Comparison of ENCODE assay signal across 11 cellular contexts in the genomic region with DNA sequence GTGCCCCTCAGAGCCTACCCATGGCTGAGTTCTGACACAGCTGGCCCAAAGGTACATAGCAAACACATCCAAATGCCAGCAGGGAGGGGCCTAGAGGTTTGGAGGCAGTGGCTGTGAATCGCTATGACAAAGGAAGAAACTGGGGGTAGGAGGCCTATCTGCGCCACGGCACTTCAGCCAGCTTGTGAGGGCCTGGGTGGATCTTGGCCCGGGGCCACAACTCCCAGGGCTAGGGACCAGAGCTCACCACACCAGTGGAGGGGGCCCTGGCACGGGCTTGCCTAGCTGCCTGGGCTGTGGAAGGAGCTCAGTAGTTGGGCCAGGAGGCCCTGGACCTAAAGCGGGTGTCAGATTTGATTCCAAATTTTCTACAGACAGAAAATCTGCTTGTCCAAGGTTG. TPM values are rescaled to one million over a fixed set of nuclear protein-coding genes. Genes with fewer than 3 reads are reported as not detected.
A peak's percentile ranks its signal among the peaks of the same experiment; 100 is the strongest.
DNase-seq lines count a peak whose midpoint lies in the region; ATAC-seq, FAIRE-seq and TF ChIP-seq lines count a peak whose summit lies in the region.
"Had no signal": no experiment of that assay in that cellular context is flagged by ENCODE, and none has a peak within 500 bp of the region (broad histone marks: within the 10 kb centered on the region; RNA-seq: fewer than 3 reads in every experiment).

No MANE protein-coding gene starts in this region.

- peaks cover 58% of the 10 kb centered on the region for H3K36me3 Mint-ChIP-seq in Calu3 (ENCODE audit: insufficient read depth, unreplicated experiment)

- TF ChIP-seq CTCF in Calu3 (IDR thresholded peaks at IDR 0.05; ENCODE audit: unreplicated experiment), result no peak
- TF ChIP-seq CTCF in gastroesophageal sphincter (IDR thresholded peaks at IDR 0.05), result no peak

- H3K4me3 Mint-ChIP-seq in Calu3 (ENCODE audit: low read depth, unreplicated experiment), result no peak overlapping the region

- BruUV-seq in Calu3 (replicated peaks; lab: Mats Ljungman, UMichigan), result no TSS peak

- intact Hi-C loops in Calu3 (cut with micrococcal nuclease; ENCODE audit: unreplicated experiment), result no loop called here

- no peak for DNase-seq in Calu3
- DNase-seq in NCI-H69 (lab: John Stamatoyannopoulos, UW), result peak; percentile 87
- peak; percentile 78 for DNase-seq in pons (ENCODE audit: low spot score)
- DNase-seq in NCI-H748 (lab: John Stamatoyannopoulos, UW; ENCODE audit: unreplicated experiment), result no peak
- DNase-seq in GM12892 (ENCODE audit: insufficient read length), result no peak
- DNase-seq: activated CD4-positive, alpha-beta T cell treated with anti-CD3 and anti-CD28 coated beads, Interleukin-2, amount 50 U/mL, for 48 hours; SJCRH30 had no signal

- FAIRE-seq in GM12892 (lab: Jason Lieb, UNC), result no peak

- no peaks in the 10 kb centered on the region for H3K9me3 ChIP-seq in gastroesophageal sphincter
- H3K9me3 ChIP-seq: SJCRH30 had no signal

- no peak for TF ChIP-seq EP300 in gastroesophageal sphincter (IDR thresholded peaks at IDR 0.05)

- peak overlapping the region; percentile 24 for H3K27ac Mint-ChIP-seq in Calu3 (ENCODE audit: unreplicated experiment)

- no peaks in the 10 kb centered on the region for H3K27me3 ChIP-seq in gastroesophageal sphincter
- H3K27me3 ChIP-seq: hepatocyte, SJCRH30 had no signal

- no peak overlapping the region for H3K4me3 ChIP-seq in gastroesophageal sphincter
- H3K4me3 ChIP-seq: hepatocyte, SJCRH30 had no signal

- no peaks in the 10 kb centered on the region for H3K9me3 Mint-ChIP-seq in Calu3 (ENCODE audit: low read depth, unreplicated experiment)

- CTCF ChIA-PET in Calu3 (lab: Charles Lee), result interaction anchor here (0.9 kb wide), 1 partner anchor 26 kb away, joined by 3 read pairs; no protein-coding TSS in a partner anchor

- peaks cover 0 to 71% of the 10 kb centered on the region in 2 donors for H3K36me3 ChIP-seq in gastroesophageal sphincter

- no peak for ATAC-seq in gastroesophageal sphincter
- no peak for ATAC-seq in esophagus mucosa
- no peak for ATAC-seq in HG03469 (IDR thresholded peaks at IDR 0.05; ENCODE audit: unreplicated experiment)

- TF ChIP-seq POLR2A in gastroesophageal sphincter (IDR thresholded peaks at IDR 0.05), result no peak
- TF ChIP-seq POLR2A in GM12892 (IDR thresholded peaks at IDR 0.05; ENCODE audit: low read depth, low read length), result no peak

- WGBS in gastroesophageal sphincter (ENCODE audit: low coverage in 1 of 2), 2 donors, result 69% methylated on average over 2 of the region's 6 CpGs; no CpG with 5 or more reads in 1 of the 2 donors

- H3K4me1 ChIP-seq in gastroesophageal sphincter, result peaks cover 0 to 40% (median 8%) of the 10 kb centered on the region in 3 donors

- H3K4me1 Mint-ChIP-seq in Calu3 (ENCODE audit: low read depth, unreplicated experiment), result peaks cover 41% of the 10 kb centered on the region

- H3K27ac ChIP-seq in gastroesophageal sphincter, result peak overlapping the region in 3 of 4 donors; percentile 70 to 81 (median 81)
- H3K27ac ChIP-seq: SJCRH30 had no signal

- H3K27me3 Mint-ChIP-seq in Calu3 (ENCODE audit: unreplicated experiment), result no peaks in the 10 kb centered on the region

RNA-seq across cellular contexts. Expression of a gene that starts 9.4 kb away (rescaled TPM):
- total RNA-seq in Calu3 (2022), result 140 and 150 TPM in 2 replicates
- 100 to 1,000 TPM; 107 to 175 (median 137) TPM for total RNA-seq in gastroesophageal sphincter
- total RNA-seq in esophagus mucosa, result 113 TPM
- polyA plus RNA-seq in GM12892 (2012; ENCODE audit: missing spikeins), result 105 TPM

RNA-seq across cellular contexts. Expression of a gene that starts 55.7 kb away (rescaled TPM):
- total RNA-seq in Calu3 (2022), result 67.6 and 80.1 TPM in 2 replicates
- total RNA-seq in gastroesophageal sphincter, result 10 to 100 TPM; 29.1 to 41.5 (median 31.2) TPM
- total RNA-seq in esophagus mucosa, result 39.4 TPM
- polyA plus RNA-seq in GM12892 (2012; ENCODE audit: missing spikeins), result 28.6 TPM

Comparison
In these comparisons a context has a peak if more than half of its experiments do, and no peak if none do; other contexts are left out.
1. DNase-seq: peak in NCI-H69 (single experiment) and pons (single experiment); none in Calu3 (single experiment), NCI-H748 (single experiment) and GM12892 (single experiment).